1 cellular context compared by ENCODE assay signal in the genomic region with DNA sequence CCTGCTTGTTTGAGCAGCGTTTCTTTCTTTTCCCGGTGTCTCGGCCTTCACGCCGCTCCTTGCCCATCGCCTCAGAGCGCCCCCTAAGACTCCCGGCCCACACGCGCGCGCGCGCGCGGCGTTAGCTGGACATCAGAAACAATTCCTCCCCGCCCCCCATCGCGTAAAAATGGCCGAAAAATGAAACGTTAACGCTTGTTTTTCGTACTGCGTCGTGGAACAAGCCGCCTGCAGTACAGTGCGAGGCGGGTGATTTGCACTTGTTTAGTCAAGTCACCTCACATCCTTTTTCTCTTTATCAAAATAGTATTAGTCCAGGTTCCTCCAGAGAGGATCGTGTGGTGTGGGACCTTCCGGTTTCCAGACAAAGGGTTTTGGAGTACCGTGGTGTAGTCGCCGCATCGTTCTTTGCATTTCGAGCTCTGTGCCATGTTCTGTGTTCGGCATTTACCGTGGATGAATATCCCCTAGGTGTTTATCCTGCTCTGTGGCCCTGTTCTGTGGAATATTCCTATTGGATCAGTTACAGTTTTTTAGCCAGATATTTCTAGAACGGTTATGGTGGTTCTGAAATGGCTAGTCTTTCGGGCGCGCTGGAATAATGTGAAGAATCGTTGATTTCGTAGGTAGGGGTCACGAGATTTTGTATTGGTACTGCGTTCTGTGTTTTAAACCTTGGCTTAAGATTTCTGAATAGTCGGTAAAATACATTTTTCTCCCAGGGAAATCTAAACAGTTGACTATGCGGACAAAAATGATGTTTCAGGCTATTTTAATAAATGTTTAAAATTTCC.
A peak's percentile ranks its signal among the peaks of the same experiment; 100 is the strongest.
TF ChIP-seq lines count a peak whose summit lies in the region.

No MANE protein-coding gene starts in this region.

TF ChIP-seq in HepG2, 621 proteins besides CTCF, POLR2A, EP300 and RAD21 (continued from another document and continues in another):
- TF ChIP-seq, protein P1, sequence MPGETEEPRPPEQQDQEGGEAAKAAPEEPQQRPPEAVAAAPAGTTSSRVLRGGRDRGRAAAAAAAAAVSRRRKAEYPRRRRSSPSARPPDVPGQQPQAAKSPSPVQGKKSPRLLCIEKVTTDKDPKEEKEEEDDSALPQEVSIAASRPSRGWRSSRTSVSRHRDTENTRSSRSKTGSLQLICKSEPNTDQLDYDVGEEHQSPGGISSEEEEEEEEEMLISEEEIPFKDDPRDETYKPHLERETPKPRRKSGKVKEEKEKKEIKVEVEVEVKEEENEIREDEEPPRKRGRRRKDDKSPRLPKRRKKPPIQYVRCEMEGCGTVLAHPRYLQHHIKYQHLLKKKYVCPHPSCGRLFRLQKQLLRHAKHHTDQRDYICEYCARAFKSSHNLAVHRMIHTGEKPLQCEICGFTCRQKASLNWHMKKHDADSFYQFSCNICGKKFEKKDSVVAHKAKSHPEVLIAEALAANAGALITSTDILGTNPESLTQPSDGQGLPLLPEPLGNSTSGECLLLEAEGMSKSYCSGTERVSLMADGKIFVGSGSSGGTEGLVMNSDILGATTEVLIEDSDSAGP (CRISPR knock-in tag; IDR thresholded peaks at IDR 0.05; ENCODE audit: borderline replicate concordance), result no peak
- TF ChIP-seq SOX5 (CRISPR knock-in tag; IDR thresholded peaks at IDR 0.05; ENCODE audit: borderline replicate concordance) (no peak), ZNF546 (CRISPR knock-in tag; conservative IDR thresholded peaks at IDR 0.05) (no peak), XBP1 (CRISPR knock-in tag; IDR thresholded peaks at IDR 0.05) (no peak), AKAP8 (CRISPR knock-in tag; IDR thresholded peaks at IDR 0.05) (0 out of 2 replicates have a peak, but pooled peaks have one; percentile 42), ZNF207 (IDR thresholded peaks at IDR 0.05; ENCODE audit: borderline replicate concordance) (no peak), ZKSCAN5 (CRISPR knock-in tag; IDR thresholded peaks at IDR 0.05) (no peak), HNRNPLL (IDR thresholded peaks at IDR 0.05; ENCODE audit: low read depth, low read length, poor library complexity, severe bottlenecking) (peak; percentile 69), BCL6 (CRISPR knock-in tag; IDR thresholded peaks at IDR 0.05) (no peak), ZNF850 (CRISPR knock-in tag; conservative IDR thresholded peaks at IDR 0.05) (no peak), ARHGAP35 (CRISPR knock-in tag; IDR thresholded peaks at IDR 0.05; ENCODE audit: borderline replicate concordance) (no peak), RFX5 (IDR thresholded peaks at IDR 0.05; ENCODE audit: low read depth, low read length) (no peak), ZNF841 (CRISPR knock-in tag; IDR thresholded peaks at IDR 0.05; ENCODE audit: borderline replicate concordance) (no peak), KLF9 (CRISPR knock-in tag; IDR thresholded peaks at IDR 0.05; ENCODE audit: low read depth) (no peak), FOXK1 (CRISPR knock-in tag; IDR thresholded peaks at IDR 0.05; ENCODE audit: borderline replicate concordance, low read depth) (no peak), ZNF629 (CRISPR knock-in tag; conservative IDR thresholded peaks at IDR 0.05) (no peak), NFKBIZ (CRISPR knock-in tag; IDR thresholded peaks at IDR 0.05) (no peak), SRSF9 (IDR thresholded peaks at IDR 0.05; ENCODE audit: borderline replicate concordance, insufficient read depth, low read depth, low read length, poor library complexity, severe bottlenecking) (no peak), FLYWCH1 (CRISPR knock-in tag; IDR thresholded peaks at IDR 0.05) (no peak), ZNF253 (CRISPR knock-in tag; IDR thresholded peaks at IDR 0.05; ENCODE audit: borderline replicate concordance) (no peak), GPN1 (CRISPR knock-in tag; IDR thresholded peaks at IDR 0.05; ENCODE audit: borderline replicate concordance) (no peak), PRPF4 (IDR thresholded peaks at IDR 0.05; ENCODE audit: low read depth, low read length, poor library complexity, severe bottlenecking) (no peak), ZMYM4 (CRISPR knock-in tag; IDR thresholded peaks at IDR 0.05) (no peak), CCDC6 (CRISPR knock-in tag; IDR thresholded peaks at IDR 0.05) (no peak), ISL2 (CRISPR knock-in tag; IDR thresholded peaks at IDR 0.05) (no peak), FOSL2 (CRISPR knock-in tag; IDR thresholded peaks at IDR 0.05) (no peak), ZBTB7B (CRISPR knock-in tag; IDR thresholded peaks at IDR 0.05) (no peak), PHF8 (CRISPR knock-in tag; IDR thresholded peaks at IDR 0.05) (0 out of 2 replicates have a peak, but pooled peaks have one; percentile 11), ATM (IDR thresholded peaks at IDR 0.05; ENCODE audit: borderline replicate concordance) (no peak)
- TF ChIP-seq, protein P2, sequence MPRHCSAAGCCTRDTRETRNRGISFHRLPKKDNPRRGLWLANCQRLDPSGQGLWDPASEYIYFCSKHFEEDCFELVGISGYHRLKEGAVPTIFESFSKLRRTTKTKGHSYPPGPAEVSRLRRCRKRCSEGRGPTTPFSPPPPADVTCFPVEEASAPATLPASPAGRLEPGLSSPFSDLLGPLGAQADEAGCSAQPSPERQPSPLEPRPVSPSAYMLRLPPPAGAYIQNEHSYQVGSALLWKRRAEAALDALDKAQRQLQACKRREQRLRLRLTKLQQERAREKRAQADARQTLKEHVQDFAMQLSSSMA (CRISPR knock-in tag; IDR thresholded peaks at IDR 0.05), result no peak
- TF ChIP-seq, protein P3, sequence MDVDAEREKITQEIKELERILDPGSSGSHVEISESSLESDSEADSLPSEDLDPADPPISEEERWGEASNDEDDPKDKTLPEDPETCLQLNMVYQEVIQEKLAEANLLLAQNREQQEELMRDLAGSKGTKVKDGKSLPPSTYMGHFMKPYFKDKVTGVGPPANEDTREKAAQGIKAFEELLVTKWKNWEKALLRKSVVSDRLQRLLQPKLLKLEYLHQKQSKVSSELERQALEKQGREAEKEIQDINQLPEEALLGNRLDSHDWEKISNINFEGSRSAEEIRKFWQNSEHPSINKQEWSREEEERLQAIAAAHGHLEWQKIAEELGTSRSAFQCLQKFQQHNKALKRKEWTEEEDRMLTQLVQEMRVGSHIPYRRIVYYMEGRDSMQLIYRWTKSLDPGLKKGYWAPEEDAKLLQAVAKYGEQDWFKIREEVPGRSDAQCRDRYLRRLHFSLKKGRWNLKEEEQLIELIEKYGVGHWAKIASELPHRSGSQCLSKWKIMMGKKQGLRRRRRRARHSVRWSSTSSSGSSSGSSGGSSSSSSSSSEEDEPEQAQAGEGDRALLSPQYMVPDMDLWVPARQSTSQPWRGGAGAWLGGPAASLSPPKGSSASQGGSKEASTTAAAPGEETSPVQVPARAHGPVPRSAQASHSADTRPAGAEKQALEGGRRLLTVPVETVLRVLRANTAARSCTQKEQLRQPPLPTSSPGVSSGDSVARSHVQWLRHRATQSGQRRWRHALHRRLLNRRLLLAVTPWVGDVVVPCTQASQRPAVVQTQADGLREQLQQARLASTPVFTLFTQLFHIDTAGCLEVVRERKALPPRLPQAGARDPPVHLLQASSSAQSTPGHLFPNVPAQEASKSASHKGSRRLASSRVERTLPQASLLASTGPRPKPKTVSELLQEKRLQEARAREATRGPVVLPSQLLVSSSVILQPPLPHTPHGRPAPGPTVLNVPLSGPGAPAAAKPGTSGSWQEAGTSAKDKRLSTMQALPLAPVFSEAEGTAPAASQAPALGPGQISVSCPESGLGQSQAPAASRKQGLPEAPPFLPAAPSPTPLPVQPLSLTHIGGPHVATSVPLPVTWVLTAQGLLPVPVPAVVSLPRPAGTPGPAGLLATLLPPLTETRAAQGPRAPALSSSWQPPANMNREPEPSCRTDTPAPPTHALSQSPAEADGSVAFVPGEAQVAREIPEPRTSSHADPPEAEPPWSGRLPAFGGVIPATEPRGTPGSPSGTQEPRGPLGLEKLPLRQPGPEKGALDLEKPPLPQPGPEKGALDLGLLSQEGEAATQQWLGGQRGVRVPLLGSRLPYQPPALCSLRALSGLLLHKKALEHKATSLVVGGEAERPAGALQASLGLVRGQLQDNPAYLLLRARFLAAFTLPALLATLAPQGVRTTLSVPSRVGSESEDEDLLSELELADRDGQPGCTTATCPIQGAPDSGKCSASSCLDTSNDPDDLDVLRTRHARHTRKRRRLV (CRISPR knock-in tag; IDR thresholded peaks at IDR 0.05), result no peak
- TF ChIP-seq, protein P4, sequence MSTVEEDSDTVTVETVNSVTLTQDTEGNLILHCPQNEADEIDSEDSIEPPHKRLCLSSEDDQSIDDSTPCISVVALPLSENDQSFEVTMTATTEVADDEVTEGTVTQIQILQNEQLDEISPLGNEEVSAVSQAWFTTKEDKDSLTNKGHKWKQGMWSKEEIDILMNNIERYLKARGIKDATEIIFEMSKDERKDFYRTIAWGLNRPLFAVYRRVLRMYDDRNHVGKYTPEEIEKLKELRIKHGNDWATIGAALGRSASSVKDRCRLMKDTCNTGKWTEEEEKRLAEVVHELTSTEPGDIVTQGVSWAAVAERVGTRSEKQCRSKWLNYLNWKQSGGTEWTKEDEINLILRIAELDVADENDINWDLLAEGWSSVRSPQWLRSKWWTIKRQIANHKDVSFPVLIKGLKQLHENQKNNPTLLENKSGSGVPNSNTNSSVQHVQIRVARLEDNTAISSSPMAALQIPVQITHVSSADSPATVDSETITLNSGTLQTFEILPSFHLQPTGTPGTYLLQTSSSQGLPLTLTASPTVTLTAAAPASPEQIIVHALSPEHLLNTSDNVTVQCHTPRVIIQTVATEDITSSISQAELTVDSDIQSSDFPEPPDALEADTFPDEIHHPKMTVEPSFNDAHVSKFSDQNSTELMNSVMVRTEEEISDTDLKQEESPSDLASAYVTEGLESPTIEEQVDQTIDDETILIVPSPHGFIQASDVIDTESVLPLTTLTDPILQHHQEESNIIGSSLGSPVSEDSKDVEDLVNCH (CRISPR knock-in tag; IDR thresholded peaks at IDR 0.05), result no peak
- TF ChIP-seq, protein P5, sequence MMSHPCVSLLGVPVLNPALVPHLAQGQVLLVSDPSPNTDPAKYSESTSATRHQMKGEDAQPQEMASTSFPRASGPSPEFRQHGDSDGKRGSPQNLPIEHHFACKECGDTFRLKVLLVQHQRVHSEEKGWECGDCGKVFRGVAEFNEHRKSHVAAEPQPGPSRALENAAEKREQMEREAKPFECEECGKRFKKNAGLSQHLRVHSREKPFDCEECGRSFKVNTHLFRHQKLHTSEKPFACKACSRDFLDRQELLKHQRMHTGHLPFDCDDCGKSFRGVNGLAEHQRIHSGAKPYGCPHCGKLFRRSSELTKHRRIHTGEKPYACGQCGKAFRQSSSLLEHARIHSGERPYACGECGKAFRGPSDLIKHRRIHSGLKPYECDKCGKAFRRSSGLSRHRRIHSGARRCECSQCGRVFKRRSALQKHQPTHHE (CRISPR knock-in tag; IDR thresholded peaks at IDR 0.05; ENCODE audit: borderline replicate concordance), result no peak
- TF ChIP-seq, protein P6, sequence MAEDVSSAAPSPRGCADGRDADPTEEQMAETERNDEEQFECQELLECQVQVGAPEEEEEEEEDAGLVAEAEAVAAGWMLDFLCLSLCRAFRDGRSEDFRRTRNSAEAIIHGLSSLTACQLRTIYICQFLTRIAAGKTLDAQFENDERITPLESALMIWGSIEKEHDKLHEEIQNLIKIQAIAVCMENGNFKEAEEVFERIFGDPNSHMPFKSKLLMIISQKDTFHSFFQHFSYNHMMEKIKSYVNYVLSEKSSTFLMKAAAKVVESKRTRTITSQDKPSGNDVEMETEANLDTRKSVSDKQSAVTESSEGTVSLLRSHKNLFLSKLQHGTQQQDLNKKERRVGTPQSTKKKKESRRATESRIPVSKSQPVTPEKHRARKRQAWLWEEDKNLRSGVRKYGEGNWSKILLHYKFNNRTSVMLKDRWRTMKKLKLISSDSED (CRISPR knock-in tag; IDR thresholded peaks at IDR 0.05), result no peak
- TF ChIP-seq, protein P7, sequence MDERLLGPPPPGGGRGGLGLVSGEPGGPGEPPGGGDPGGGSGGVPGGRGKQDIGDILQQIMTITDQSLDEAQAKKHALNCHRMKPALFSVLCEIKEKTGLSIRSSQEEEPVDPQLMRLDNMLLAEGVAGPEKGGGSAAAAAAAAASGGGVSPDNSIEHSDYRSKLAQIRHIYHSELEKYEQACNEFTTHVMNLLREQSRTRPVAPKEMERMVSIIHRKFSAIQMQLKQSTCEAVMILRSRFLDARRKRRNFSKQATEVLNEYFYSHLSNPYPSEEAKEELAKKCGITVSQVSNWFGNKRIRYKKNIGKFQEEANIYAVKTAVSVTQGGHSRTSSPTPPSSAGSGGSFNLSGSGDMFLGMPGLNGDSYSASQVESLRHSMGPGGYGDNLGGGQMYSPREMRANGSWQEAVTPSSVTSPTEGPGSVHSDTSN (CRISPR knock-in tag; IDR thresholded peaks at IDR 0.05), result no peak
- TF ChIP-seq, protein P8, sequence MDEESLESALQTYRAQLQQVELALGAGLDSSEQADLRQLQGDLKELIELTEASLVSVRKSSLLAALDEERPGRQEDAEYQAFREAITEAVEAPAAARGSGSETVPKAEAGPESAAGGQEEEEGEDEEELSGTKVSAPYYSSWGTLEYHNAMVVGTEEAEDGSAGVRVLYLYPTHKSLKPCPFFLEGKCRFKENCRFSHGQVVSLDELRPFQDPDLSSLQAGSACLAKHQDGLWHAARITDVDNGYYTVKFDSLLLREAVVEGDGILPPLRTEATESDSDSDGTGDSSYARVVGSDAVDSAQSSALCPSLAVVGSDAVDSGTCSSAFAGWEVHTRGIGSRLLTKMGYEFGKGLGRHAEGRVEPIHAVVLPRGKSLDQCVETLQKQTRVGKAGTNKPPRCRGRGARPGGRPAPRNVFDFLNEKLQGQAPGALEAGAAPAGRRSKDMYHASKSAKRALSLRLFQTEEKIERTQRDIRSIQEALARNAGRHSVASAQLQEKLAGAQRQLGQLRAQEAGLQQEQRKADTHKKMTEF (CRISPR knock-in tag; IDR thresholded peaks at IDR 0.05), result no peak
